Comparison of ENCODE assay signal across 24 cellular contexts in genomic region chrY:13296176-13296890, GRCh38.
"Had no signal": no experiment of that assay in that cellular context is flagged by ENCODE, and none has a peak within 500 bp of the region (broad histone marks: within the 10 kb centered on the region; RNA-seq: fewer than 3 reads in every experiment).

No MANE protein-coding gene starts in this region.

- H3K4me3 Mint-ChIP-seq: activated B cell treated with CpG ODN at 0.5 μM for 24 hours; activated CD4-positive, alpha-beta memory T cell treated with anti-CD3 and anti-CD28 coated beads for 36 hours; activated CD4-positive, alpha-beta T cell treated with anti-CD3 and anti-CD28 coated beads, Interleukin-2, amount 10 ng/mL, durations not matched to agents 24 days and 14 days; activated naive CD4-positive, alpha-beta T cell treated with anti-CD3 and anti-CD28 coated beads, Interleukin-2, amount 50 U/mL, for 24 hours; activated T-cell treated with anti-CD3 and anti-CD28 coated beads, Interleukin-2, amount 50 U/mL, for 72 hours had no signal

- H3K27ac ChIP-seq: adrenal gland, KMS-11, SJCRH30 had no signal

- H3K9me3 ChIP-seq: adrenal gland, SJCRH30, SK-N-SH had no signal

- DNase-seq: activated B cell treated with CpG ODN at 0.5 μM for 24 hours; activated CD4-positive, alpha-beta memory T cell treated with anti-CD3 and anti-CD28 coated beads for 36 hours; activated CD4-positive, alpha-beta T cell treated with anti-CD3 and anti-CD28 coated beads for 1 hour; activated CD4-positive, alpha-beta T cell treated with anti-CD3 and anti-CD28 coated beads, Interleukin-2, amount 10 ng/mL, durations not matched to agents 24 days and 14 days; activated CD8-positive, alpha-beta memory T cell treated with anti-CD3 and anti-CD28 coated beads, Interleukin-2, amount 50 U/mL, for 4 hours; activated effector memory CD4-positive, alpha-beta T cell treated with Interleukin-2 at 50 U/mL for 16 hours; activated naive CD4-positive, alpha-beta T cell; activated T-cell treated with anti-CD3 and anti-CD28 coated beads, Interleukin-2, amount 50 U/mL, for 72 hours; adrenal gland; anterior cingulate cortex; NCI-H1092; NCI-H1417 treated with DMSO at 0.1 percent for 48 hours; NCI-H1694; NCI-H2029 treated with DMSO at 0.1 percent for 48 hours; NCI-H345; NCI-H510A; NCI-H526 treated with DMSO at 0.1 percent for 48 hours; NCI-H82; OCI-M1; RPMI8226; SJCRH30; SK-N-SH had no signal

- H3K4me3 ChIP-seq: adrenal gland, SJCRH30 had no signal

- H3K4me1 Mint-ChIP-seq: activated B cell treated with CpG ODN at 0.5 μM for 24 hours; activated CD4-positive, alpha-beta T cell treated with anti-CD3 and anti-CD28 coated beads, Interleukin-2, amount 10 ng/mL, durations not matched to agents 24 days and 14 days; activated naive CD4-positive, alpha-beta T cell treated with anti-CD3 and anti-CD28 coated beads, Interleukin-2, amount 50 U/mL, for 24 hours had no signal

- H3K9me3 Mint-ChIP-seq: activated B cell treated with CpG ODN at 0.5 μM for 24 hours; activated naive CD4-positive, alpha-beta T cell treated with anti-CD3 and anti-CD28 coated beads, Interleukin-2, amount 50 U/mL, for 24 hours; activated T-cell treated with anti-CD3 and anti-CD28 coated beads, Interleukin-2, amount 50 U/mL, for 72 hours had no signal

- H3K4me2 ChIP-seq: KMS-11, SK-N-SH had no signal

- H3K27me3 ChIP-seq: adrenal gland, SJCRH30 had no signal

- H3K9ac ChIP-seq: KMS-11, SK-N-SH had no signal

- H3K4me1 ChIP-seq: adrenal gland, SJCRH30 had no signal

- H3K27ac Mint-ChIP-seq: activated B cell treated with CpG ODN at 0.5 μM for 24 hours; activated CD4-positive, alpha-beta memory T cell treated with anti-CD3 and anti-CD28 coated beads for 36 hours; activated CD4-positive, alpha-beta T cell treated with anti-CD3 and anti-CD28 coated beads, Interleukin-2, amount 10 ng/mL, durations not matched to agents 24 days and 14 days; activated naive CD4-positive, alpha-beta T cell treated with anti-CD3 and anti-CD28 coated beads, Interleukin-2, amount 50 U/mL, for 24 hours; activated T-cell treated with anti-CD3 and anti-CD28 coated beads, Interleukin-2, amount 50 U/mL, for 72 hours had no signal

- H3K36me3 ChIP-seq: adrenal gland, SJCRH30 had no signal

- H3K27me3 Mint-ChIP-seq: activated B cell treated with CpG ODN at 0.5 μM for 24 hours; activated CD4-positive, alpha-beta memory T cell treated with anti-CD3 and anti-CD28 coated beads for 36 hours; activated CD4-positive, alpha-beta T cell treated with anti-CD3 and anti-CD28 coated beads, Interleukin-2, amount 10 ng/mL, durations not matched to agents 24 days and 14 days; activated naive CD4-positive, alpha-beta T cell treated with anti-CD3 and anti-CD28 coated beads, Interleukin-2, amount 50 U/mL, for 24 hours had no signal
